ENCODE assay signal across 33 cellular contexts in the genomic region with DNA sequence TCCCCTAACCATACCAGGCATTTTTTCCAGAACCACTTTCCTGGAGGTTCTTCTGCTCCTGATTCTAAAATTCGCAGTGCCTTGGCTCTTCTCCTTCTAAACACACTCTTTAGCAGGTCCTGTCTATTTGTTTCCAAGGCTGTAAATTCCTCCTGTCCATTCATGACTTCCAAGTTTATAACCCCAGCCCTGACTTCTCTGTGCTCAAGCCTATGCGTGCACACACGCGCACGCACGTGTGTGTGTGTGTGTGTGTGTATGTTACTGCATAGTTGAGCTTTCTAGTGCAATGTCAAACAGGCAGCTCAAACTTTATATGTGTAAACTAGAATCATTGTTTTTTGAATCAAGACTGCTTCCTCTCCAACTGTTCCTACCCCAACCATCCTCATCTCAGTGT.
"Had no signal": no experiment of that assay in that cellular context is flagged by ENCODE, and none has a peak within 500 bp of the region (broad histone marks: within the 10 kb centered on the region; RNA-seq: fewer than 3 reads in every experiment).

No MANE protein-coding gene starts in this region.

- H3K4me1 ChIP-seq: adrenal gland, body of pancreas, breast epithelium had no signal

- H3K9me3 ChIP-seq: adrenal gland, body of pancreas, breast epithelium had no signal

- DNase-seq: activated B cell treated with CpG ODN at 0.5 μM for 24 hours; activated CD4-positive, alpha-beta memory T cell treated with anti-CD3 and anti-CD28 coated beads for 36 hours; activated CD4-positive, alpha-beta T cell treated with anti-CD3 and anti-CD28 coated beads for 4 hours; activated CD4-positive, alpha-beta T cell treated with anti-CD3 and anti-CD28 coated beads, Interleukin-2, amount 10 ng/mL, durations not matched to agents 24 days and 14 days; activated CD4-positive, alpha-beta T cell treated with anti-CD3 and anti-CD28 coated beads, Interleukin-2, amount 50 U/mL, for 1 hour; activated CD4-positive, alpha-beta T cell treated with anti-CD3 and anti-CD28 coated beads, Interleukin-2, amount 50 U/mL, for 4 hours; activated CD4-positive, CD25-positive, alpha-beta regulatory T cell treated with anti-CD3 and anti-CD28 coated beads, Interleukin-2, amount 50 U/mL, for 72 hours; activated CD8-positive, alpha-beta memory T cell treated with anti-CD3 and anti-CD28 coated beads for 24 hours; activated CD8-positive, alpha-beta memory T cell treated with anti-CD3 and anti-CD28 coated beads, Interleukin-2, amount 10 ng/mL, durations not matched to agents 7 days and 5 days; activated CD8-positive, alpha-beta memory T cell treated with anti-CD3 and anti-CD28 coated beads, Interleukin-2, amount 50 U/mL, for 48 hours; activated CD8-positive, alpha-beta T cell treated with anti-CD3 and anti-CD28 coated beads for 36 hours; activated effector memory CD4-positive, alpha-beta T cell treated with Interleukin-2 at 50 U/mL for 16 hours; activated gamma-delta T cell treated with Interleukin-2 at 50 U/mL for 16 hours; activated naive CD4-positive, alpha-beta T cell; activated naive CD4-positive, alpha-beta T cell treated with anti-CD3 and anti-CD28 coated beads for 36 hours; activated naive CD4-positive, alpha-beta T cell treated with anti-CD3 and anti-CD28 coated beads, Interleukin-2, amount 50 U/mL, for 16 hours; activated naive CD8-positive, alpha-beta T cell treated with anti-CD3 and anti-CD28 coated beads for 36 hours; activated T-cell treated with anti-CD3 and anti-CD28 coated beads, Interleukin-2, amount 50 U/mL, for 24 hours; activated T-cell treated with anti-CD3 and anti-CD28 coated beads, Interleukin-2, amount 50 U/mL, for 48 hours; adrenal gland; amniotic stem cell; aorta; body of pancreas; brain microvascular endothelial cell; central memory CD4-positive, alpha-beta T cell; T-helper 1 cell; T-helper 2 cell; T-helper 9 cell had no signal

- H3K36me3 ChIP-seq: adrenal gland, brain microvascular endothelial cell, breast epithelium had no signal

- H3K4me3 ChIP-seq: adrenal gland, body of pancreas, breast epithelium had no signal

- FAIRE-seq: astrocyte, TTC549 had no signal

- H3K27me3 ChIP-seq: adrenal gland, body of pancreas, brain microvascular endothelial cell, breast epithelium had no signal

- H3K27ac ChIP-seq: adrenal gland, body of pancreas, brain microvascular endothelial cell, breast epithelium, VCaP had no signal

- ATAC-seq: activated CD8-positive, alpha-beta memory T cell treated with anti-CD3 and anti-CD28 coated beads, Interleukin-2, amount 10 ng/mL, durations not matched to agents 7 days and 5 days; activated CD8-positive, alpha-beta T cell treated with anti-CD3 and anti-CD28 coated beads for 36 hours; activated naive CD4-positive, alpha-beta T cell treated with anti-CD3 and anti-CD28 coated beads, Interleukin-2, amount 50 U/mL, for 72 hours; body of pancreas had no signal
